ENCODE assay signal across 2 cellular contexts in the genomic region with DNA sequence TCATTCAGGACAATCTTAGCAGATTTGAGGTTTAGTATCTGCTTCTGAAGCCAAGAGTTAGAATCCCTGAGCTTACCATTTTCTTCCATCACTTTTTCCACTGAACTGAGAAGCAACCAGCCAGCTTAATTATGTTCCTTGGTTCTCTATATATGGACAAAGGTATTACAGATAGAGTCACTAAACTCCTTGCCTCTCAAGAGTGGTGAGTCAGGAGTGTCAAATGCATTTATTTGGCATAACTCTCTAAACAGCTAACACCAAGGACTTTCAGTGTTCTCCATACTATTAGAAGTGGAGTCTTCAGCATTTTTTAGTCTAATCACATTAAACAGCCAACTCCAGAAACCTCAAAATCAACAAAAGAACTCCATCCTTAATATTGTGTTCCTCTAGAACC.
TF ChIP-seq lines count a peak whose summit lies in the region.

No MANE protein-coding gene starts in this region.

TF ChIP-seq in IMR-90, 13 proteins besides CTCF, POLR2A, EP300 and RAD21:
- TF ChIP-seq BHLHE40 (IDR thresholded peaks at IDR 0.05; ENCODE audit: low read depth, low read length) (no peak), FOS (IDR thresholded peaks at IDR 0.05; ENCODE audit: low read depth, low read length) (0 out of 2 replicates have a peak, but pooled peaks have one; percentile 20)

TF ChIP-seq in HEK293T, 16 proteins besides CTCF, POLR2A, EP300 and RAD21:
- no peak for TF ChIP-seq LEF1 (IDR thresholded peaks at IDR 0.05; ENCODE audit: borderline replicate concordance)
- TF ChIP-seq BHLHE40 (IDR thresholded peaks at IDR 0.05; ENCODE audit: borderline replicate concordance), result no peak
- TF ChIP-seq CTBP1 (IDR thresholded peaks at IDR 0.05; ENCODE audit: borderline replicate concordance), result no peak
- no peak for TF ChIP-seq FOXM1 (IDR thresholded peaks at IDR 0.05; ENCODE audit: borderline replicate concordance)
- TF ChIP-seq NFRKB (IDR thresholded peaks at IDR 0.05), result no peak
